ENCODE assay signal across 17 cellular contexts in genomic region chr2:61272421-61273070, GRCh38.
A peak's percentile ranks its signal among the peaks of the same experiment; 100 is the strongest.
DNase-seq lines count a peak whose midpoint lies in the region; ATAC-seq and TF ChIP-seq lines count a peak whose summit lies in the region.
"Had no signal": no experiment of that assay in that cellular context is flagged by ENCODE, and none has a peak within 500 bp of the region (broad histone marks: within the 10 kb centered on the region; RNA-seq: fewer than 3 reads in every experiment).

No MANE protein-coding gene starts in this region.

- peaks cover 18% of the 10 kb centered on the region for H3K4me1 ChIP-seq in ACC112 (ENCODE audit: control insufficient read depth, insufficient read depth, low read length, unreplicated experiment)
- H3K4me1 ChIP-seq in stomach, result no peaks in the 10 kb centered on the region

- H3K27ac ChIP-seq in ACC112 (ENCODE audit: low read depth, low read length), result peak overlapping the region; percentile 77
- no peak overlapping the region for H3K27ac ChIP-seq in stomach
- H3K27ac ChIP-seq: thoracic aorta had no signal

- H3K27ac Mint-ChIP-seq in activated T-helper 2 cell treated with anti-CD3 and anti-CD28 coated beads, Interferon-gamma antibody, Interleukin-2, Interleukin-4, amounts not matched to agents 10 μg/mL and 5 μg/mL and 100 μg/mL, durations not matched to agents 14 hours and 24 hours and 36 hours, result peak overlapping the region; percentile 16

- no peaks in the 10 kb centered on the region for H3K79me2 ChIP-seq in ACC112 (ENCODE audit: control insufficient read depth, insufficient read depth, low read length, unreplicated experiment)

- ATAC-seq in left ventricle myocardium superior, result no peak

- no peaks in the 10 kb centered on the region for H3K9me3 Mint-ChIP-seq in activated T-helper 2 cell treated with anti-CD3 and anti-CD28 coated beads, Interferon-gamma antibody, Interleukin-2, Interleukin-4, amounts not matched to agents 10 μg/mL and 5 μg/mL and 100 μg/mL, durations not matched to agents 14 hours and 24 hours and 36 hours

- H3K4me3 ChIP-seq in ACC112 (ENCODE audit: low read depth, low read length), result peak overlapping the region; percentile 41; the same call in 1 of the 2 replicates
- H3K4me3 ChIP-seq in stomach, result no peak overlapping the region
- H3K4me3 ChIP-seq: thoracic aorta had no signal

- intact Hi-C loops in activated T-helper 2 cell treated with anti-CD3 and anti-CD28 coated beads, Interferon-gamma antibody, Interleukin-2, Interleukin-4, amounts not matched to agents 10 μg/mL and 5 μg/mL and 100 μg/mL, durations not matched to agents 14 hours and 24 hours and 36 hours (cut with micrococcal nuclease), result no loop called here
- intact Hi-C loops in left ventricle myocardium superior (cut with micrococcal nuclease), result no loop called here
- intact Hi-C loops in stomach (cut with DNase I; ENCODE audit: low total_unique reads), result no loop called here

- DNase-seq in HCEC 1CT (peak; percentile 5), fibroblast of peridontal ligament (ENCODE audit: extremely low read depth) (peak; percentile 38), foreskin melanocyte (no peak), left ventricle myocardium superior (no peak), stomach (no peak), hypothalamus (lab: John Stamatoyannopoulos, UW) (no peak)
- DNase-seq in activated T-helper 2 cell treated with anti-CD3 and anti-CD28 coated beads, Interferon-gamma antibody, Interleukin-2, Interleukin-4, amounts not matched to agents 10 μg/mL and 5 μg/mL and 100 μg/mL, durations not matched to agents 14 hours and 24 hours and 36 hours (ENCODE audit: low spot score), result no peak
- DNase-seq: activated CD4-positive, alpha-beta T cell treated with anti-CD3 and anti-CD28 coated beads for 1 hour; cerebellar nuclear complex; GF-D8; NCI-H2029; NCI-H510A treated with DMSO at 0.1 percent for 48 hours; occipital lobe; stimulated activated CD4-positive, alpha-beta T cell treated with anti-CD3 and anti-CD28 coated beads, Interleukin-4, amount 100 ng/mL, for 1 hour; T-helper 9 cell had no signal

- no peak for TF ChIP-seq EP300 in stomach (IDR thresholded peaks at IDR 0.05)

- H3K27me3 ChIP-seq in ACC112 (ENCODE audit: insufficient read depth, low read length) (no peaks in the 10 kb centered on the region), stomach (no peaks in the 10 kb centered on the region)

- peak overlapping the region; percentile 73 for H2AFZ ChIP-seq in ACC112 (ENCODE audit: low read length, unreplicated experiment)

- peaks cover 8% of the 10 kb centered on the region for H3K4me1 Mint-ChIP-seq in activated T-helper 2 cell treated with anti-CD3 and anti-CD28 coated beads, Interferon-gamma antibody, Interleukin-2, Interleukin-4, amounts not matched to agents 10 μg/mL and 5 μg/mL and 100 μg/mL, durations not matched to agents 14 hours and 24 hours and 36 hours (ENCODE audit: low read depth)

- H3K27me3 Mint-ChIP-seq in activated T-helper 2 cell treated with anti-CD3 and anti-CD28 coated beads, Interferon-gamma antibody, Interleukin-2, Interleukin-4, amounts not matched to agents 10 μg/mL and 5 μg/mL and 100 μg/mL, durations not matched to agents 14 hours and 24 hours and 36 hours (ENCODE audit: low read depth), result no peaks in the 10 kb centered on the region

- no peak for TF ChIP-seq POLR2A in stomach (IDR thresholded peaks at IDR 0.05)

- no peaks in the 10 kb centered on the region for H3K9me3 ChIP-seq in stomach
- H3K9me3 ChIP-seq: thoracic aorta had no signal

- no peak for TF ChIP-seq CTCF in stomach (IDR thresholded peaks at IDR 0.05)

- no peak overlapping the region for H3K4me3 Mint-ChIP-seq in activated T-helper 2 cell treated with anti-CD3 and anti-CD28 coated beads, Interferon-gamma antibody, Interleukin-2, Interleukin-4, amounts not matched to agents 10 μg/mL and 5 μg/mL and 100 μg/mL, durations not matched to agents 14 hours and 24 hours and 36 hours (ENCODE audit: low read depth)

- 95 to 99% (median 97%) methylated on average over 4 of the region's 4 CpGs for WGBS in stomach, 5 donors

- H3K36me3 ChIP-seq in ACC112 (ENCODE audit: insufficient read depth, low read length) (0 out of 2 replicates have a peak, but pooled peaks cover 3% of the 10 kb centered on the region), stomach (peaks cover 15 to 74% (median 67%) of the 10 kb centered on the region in 4 donors)

- peaks cover 43% of the 10 kb centered on the region for H3K36me3 Mint-ChIP-seq in activated T-helper 2 cell treated with anti-CD3 and anti-CD28 coated beads, Interferon-gamma antibody, Interleukin-2, Interleukin-4, amounts not matched to agents 10 μg/mL and 5 μg/mL and 100 μg/mL, durations not matched to agents 14 hours and 24 hours and 36 hours (ENCODE audit: low read depth)

Comparison
In these comparisons a context has a peak if more than half of its experiments do, and no peak if none do; other contexts are left out.
1. DNase-seq: peak in HCEC 1CT (single experiment) and fibroblast of peridontal ligament (single experiment); none in activated T-helper 2 cell treated with anti-CD3 and anti-CD28 coated beads, Interferon-gamma antibody, Interleukin-2, Interleukin-4, amounts not matched to agents 10 μg/mL and 5 μg/mL and 100 μg/mL, durations not matched to agents 14 hours and 24 hours and 36 hours (single experiment), foreskin melanocyte (single experiment), left ventricle myocardium superior (single experiment), stomach (single experiment) and hypothalamus (0 of 51).